ENCODE assay signal across 2 cellular contexts in the genomic region with DNA sequence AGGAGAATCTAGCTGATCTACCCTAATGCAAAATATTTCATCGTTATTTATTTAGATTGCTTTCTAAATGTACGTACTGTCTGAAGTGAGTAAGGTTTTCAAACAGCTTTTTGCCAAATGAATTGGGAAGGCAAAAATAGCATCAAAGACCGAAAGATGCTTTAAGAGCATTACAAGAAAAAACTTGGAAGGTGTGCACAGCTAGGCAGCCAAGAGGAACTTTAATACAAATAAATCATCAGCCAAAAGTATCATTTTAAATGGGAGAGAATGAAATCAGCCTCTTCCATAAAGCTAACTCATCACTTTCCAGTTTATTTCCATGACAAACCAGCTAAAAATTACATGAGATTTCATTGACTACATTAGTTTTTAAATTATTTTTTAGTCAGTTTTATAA.
A peak's percentile ranks its signal among the peaks of the same experiment; 100 is the strongest.
TF ChIP-seq lines count a peak whose summit lies in the region.

No MANE protein-coding gene starts in this region.

TF ChIP-seq in A549, 52 proteins besides CTCF, POLR2A, EP300 and RAD21:
- TF ChIP-seq FOXS1 (CRISPR knock-in tag; IDR thresholded peaks at IDR 0.05), result no peak
- peak; percentile 35 for TF ChIP-seq MAFK (IDR thresholded peaks at IDR 0.05; ENCODE audit: partially characterized antibody)
- TF ChIP-seq RNF2 (IDR thresholded peaks at IDR 0.05; ENCODE audit: borderline replicate concordance, low read depth), result no peak
- no peak for TF ChIP-seq CBX8 (IDR thresholded peaks at IDR 0.05)
TF ChIP-seq in A549: peak in this region for 1.

TF ChIP-seq in IMR-90, 13 proteins besides CTCF, POLR2A, EP300 and RAD21:
- TF ChIP-seq MAFK (IDR thresholded peaks at IDR 0.05; ENCODE audit: low read depth, low read length) (peak; percentile 32), FOS (IDR thresholded peaks at IDR 0.05; ENCODE audit: low read depth, low read length) (no peak), RFX5 (IDR thresholded peaks at IDR 0.05; ENCODE audit: low read depth, low read length) (no peak), RCOR1 (IDR thresholded peaks at IDR 0.05; ENCODE audit: insufficient replicate concordance, low read length) (no peak)
